ENCODE assay signal across 11 cellular contexts in genomic region chr20:44581515-44581914, GRCh38. TPM values are rescaled to one million over a fixed set of nuclear protein-coding genes. Genes with fewer than 3 reads are reported as not detected.
DNase-seq lines count a peak whose midpoint lies in the region; ATAC-seq and TF ChIP-seq lines count a peak whose summit lies in the region.
"Had no signal": no experiment of that assay in that cellular context is flagged by ENCODE, and none has a peak within 500 bp of the region (broad histone marks: within the 10 kb centered on the region; RNA-seq: fewer than 3 reads in every experiment).

No MANE protein-coding gene starts in this region.

- no peaks in the 10 kb centered on the region for H3K27me3 ChIP-seq in ascending aorta
- H3K27me3 ChIP-seq in mucosa of rectum (ENCODE audit: control insufficient read depth in 2 of 2, insufficient read depth in 2 of 2, low read length in 2 of 2): no peaks in the 10 kb centered on the region
- no peaks in the 10 kb centered on the region for H3K27me3 ChIP-seq in thoracic aorta (replicated peaks; ENCODE audit: insufficient read depth)

- no peak overlapping the region for H3K9ac ChIP-seq in mucosa of rectum (ENCODE audit: low read depth in 1 of 2, low read length in 2 of 2)

- peak overlapping the region; percentile 82 to 93 for H3K27ac ChIP-seq in ascending aorta
- peak overlapping the region; percentile 50 to 73 for H3K27ac ChIP-seq in mucosa of rectum (ENCODE audit: low read depth in 2 of 2, low read length in 2 of 2)
- H3K27ac ChIP-seq in thoracic aorta: peak overlapping the region; percentile 88 to 91

- no peak for ATAC-seq in thoracic aorta (ENCODE audit: insufficient number of reproducible peaks, low FRiP score, low read depth)
- no peak for ATAC-seq in stimulated activated naive CD8-positive, alpha-beta T cell treated with anti-CD3 and anti-CD28 coated beads, Interleukin-15, Interleukin-2, amounts not matched to agents 100 U/mL and 50 U/mL, for 24 hours
- ATAC-seq: PC-3 had no signal

- H3K9me3 ChIP-seq in ascending aorta: no peaks in the 10 kb centered on the region
- H3K9me3 ChIP-seq in mucosa of rectum (ENCODE audit: control insufficient read depth in 2 of 2, low read length in 2 of 2): no peaks in the 10 kb centered on the region
- no peaks in the 10 kb centered on the region for H3K9me3 ChIP-seq in thoracic aorta

- TF ChIP-seq CTCF in ascending aorta (IDR thresholded peaks at IDR 0.05): no peak
- no peak for TF ChIP-seq CTCF in thoracic aorta (IDR thresholded peaks at IDR 0.05)

- H3K4me3 ChIP-seq in ascending aorta (peak overlapping the region in 1 of 2 donors; percentile 61), mucosa of rectum (ENCODE audit: low read length in 2 of 2) (no peak overlapping the region), thoracic aorta (no peak overlapping the region)

- peak; percentile 26 for DNase-seq in NAMALWA (ENCODE audit: low spot score)
- DNase-seq in ascending aorta (ENCODE audit: low spot score in 2 of 2): no peak
- no peak for DNase-seq in thoracic aorta (ENCODE audit: low spot score)
- DNase-seq in iPS-NIHi11 (ENCODE audit: low spot score): no peak
- DNase-seq in NCI-H1436 (lab: John Stamatoyannopoulos, UW): no peak
- DNase-seq in stimulated activated naive CD8-positive, alpha-beta T cell treated with anti-CD3 and anti-CD28 coated beads, Interleukin-15, Interleukin-2, amounts not matched to agents 100 U/mL and 50 U/mL, for 24 hours: no peak
- DNase-seq: activated naive CD8-positive, alpha-beta T cell treated with anti-CD3 and anti-CD28 coated beads, Interleukin-2, amount 10 ng/mL, durations not matched to agents 7 days and 5 days; H7; KBM-7; PC-3 had no signal

- H3K36me3 ChIP-seq in ascending aorta (no peaks in the 10 kb centered on the region), mucosa of rectum (ENCODE audit: control insufficient read depth in 2 of 2, insufficient read depth in 2 of 2, low read length in 2 of 2) (no peaks in the 10 kb centered on the region), thoracic aorta (no peaks in the 10 kb centered on the region)

- intact Hi-C loops in ascending aorta (cut with DNase I): no loop called here

- H3K4me1 ChIP-seq in ascending aorta (peaks cover 18 to 26% of the 10 kb centered on the region in 2 donors), mucosa of rectum (ENCODE audit: control insufficient read depth in 2 of 2, insufficient read depth in 2 of 2, low read length in 2 of 2) (peaks cover 8 to 14% of the 10 kb centered on the region in 2 donors), thoracic aorta (ENCODE audit: control insufficient read depth in 1 of 2, low read depth in 2 of 2) (peaks cover 18 to 64% of the 10 kb centered on the region in 2 donors)

RNA-seq across cellular contexts. Expression of gene PKIG, which starts 0.9 kb away (rescaled TPM):
- total RNA-seq in ascending aorta (84.7 TPM), thoracic aorta (100 to 1,000 TPM; 125 to 186 TPM)

RNA-seq across cellular contexts. Expression of gene SERINC3, which starts 59.6 kb away (rescaled TPM):
- 78.1 TPM for total RNA-seq in ascending aorta
- total RNA-seq in thoracic aorta: 100 to 1,000 TPM in 1 of 2 donors, 10 to 100 TPM in 1; 98.9 to 109 TPM
